ENCODE assay signal across 23 cellular contexts in genomic region chr19:22608441-22608840, GRCh38. TPM values are rescaled to one million over a fixed set of nuclear protein-coding genes. Genes with fewer than 3 reads are reported as not detected.
"Had no signal": no experiment of that assay in that cellular context is flagged by ENCODE, and none has a peak within 500 bp of the region (broad histone marks: within the 10 kb centered on the region; RNA-seq: fewer than 3 reads in every experiment).

No MANE protein-coding gene starts in this region.

- H3K4me1 ChIP-seq: SJSA1 had no signal

- H3K27me3 ChIP-seq: SJSA1 had no signal

- H3K4me3 ChIP-seq: SJSA1, SK-N-MC had no signal

- H3K36me3 ChIP-seq: SJSA1 had no signal

- DNase-seq: KBM-7, MV-4-11, NCI-H1048, NCI-H1105, NCI-H1417, NCI-H1436 treated with DMSO at 0.1 percent for 48 hours, NCI-H1694, NCI-H187 treated with DMSO at 0.1 percent for 48 hours, NCI-H2029 treated with DMSO at 0.1 percent for 48 hours, NCI-H2171 treated with DMSO at 0.1 percent for 48 hours, NCI-H345, NCI-H446 treated with DMSO at 0.1 percent for 48 hours, NCI-H524, NCI-H526 treated with DMSO at 0.1 percent for 48 hours, NCI-H774, Right ventricle myocardium superior, RPMI8226, SIG-M5 had no signal

- H3K27ac ChIP-seq: SJSA1, SK-N-MC had no signal

RNA-seq across cellular contexts. Expression of gene ZNF492, which starts 25.7 kb away (rescaled TPM):
- total RNA-seq: HT-29, LHCN-M2, MCF 10A, SJSA1 had no signal
